13 cellular contexts compared by ENCODE assay signal in the genomic region with DNA sequence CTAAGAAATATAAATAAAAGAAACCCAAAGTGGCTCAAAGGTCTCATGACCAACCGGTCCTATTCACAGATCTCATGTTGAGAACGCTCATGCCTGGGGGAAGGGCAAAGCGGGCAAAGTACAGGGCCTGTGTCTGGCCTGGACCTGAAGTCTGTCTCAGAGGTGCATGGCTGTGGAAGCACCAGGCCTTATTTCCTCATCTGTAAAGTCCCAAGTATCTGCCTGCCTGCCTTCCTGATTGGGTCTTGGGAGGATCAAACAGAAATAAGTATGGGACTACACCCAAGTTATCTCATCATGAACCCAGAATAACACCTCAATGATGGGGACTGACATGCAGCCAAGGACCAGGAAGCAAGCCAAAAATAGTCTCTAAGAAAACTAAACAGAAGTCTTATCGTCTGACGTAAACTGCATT. TPM values are rescaled to one million over a fixed set of nuclear protein-coding genes. Genes with fewer than 3 reads are reported as not detected.
DNase-seq lines count a peak whose midpoint lies in the region; ATAC-seq and TF ChIP-seq lines count a peak whose summit lies in the region.
"Had no signal": no experiment of that assay in that cellular context is flagged by ENCODE, and none has a peak within 500 bp of the region (broad histone marks: within the 10 kb centered on the region; RNA-seq: fewer than 3 reads in every experiment).

No MANE protein-coding gene starts in this region.

- ATAC-seq in right lobe of liver (peak; percentile 88 to 97 (median 94)), HG03280 (IDR thresholded peaks at IDR 0.05; ENCODE audit: unreplicated experiment) (no peak)
- ATAC-seq in activated T-cell treated with anti-CD3 and anti-CD28 coated beads, Interleukin-2, amount 50 U/mL, for 72 hours (replicated peaks in 1 of 2): no peak
- ATAC-seq: foreskin keratinocyte, Panc1 had no signal

- no peaks in the 10 kb centered on the region for H3K9me3 ChIP-seq in right lobe of liver
- H3K9me3 ChIP-seq in stomach smooth muscle (ENCODE audit: control insufficient read depth in 2 of 2, low read length in 2 of 2): no peaks in the 10 kb centered on the region

- WGBS in right lobe of liver (ENCODE audit: insufficient coverage, low coverage, low lambda C conversion rate, missing lambda C conversion rate): 25% methylated on average over 5 of the region's 5 CpGs

- DNase-seq in LoVo (ENCODE audit: low spot score) (peak; percentile 81), chondrocyte (ENCODE audit: low spot score) (no peak), right lobe of liver (peak; percentile 62 to 86 (median 82)), activated gamma-delta T cell treated with Interleukin-2 at 50 U/mL for 16 hours (no peak)
- no peak for DNase-seq in activated T-cell treated with anti-CD3 and anti-CD28 coated beads, Interleukin-2, amount 50 U/mL, for 72 hours
- DNase-seq: activated CD8-positive, alpha-beta memory T cell treated with anti-CD3 and anti-CD28 coated beads, Interleukin-2, amount 50 U/mL, for 48 hours; DMS153; foreskin keratinocyte; NCI-H226; retina had no signal

- H3K4me3 ChIP-seq in right lobe of liver: no peak overlapping the region
- no peak overlapping the region for H3K4me3 ChIP-seq in stomach smooth muscle (ENCODE audit: low read length in 2 of 2)

- H3K36me3 ChIP-seq in right lobe of liver (no peaks in the 10 kb centered on the region), stomach smooth muscle (ENCODE audit: control insufficient read depth in 2 of 2, insufficient read depth in 2 of 2, low read length in 2 of 2) (peaks cover 3 to 26% of the 10 kb centered on the region in 2 donors)

- H3K4me3 Mint-ChIP-seq in chondrocyte (ENCODE audit: unreplicated experiment): no peak overlapping the region
- H3K4me3 Mint-ChIP-seq in activated T-cell treated with anti-CD3 and anti-CD28 coated beads, Interleukin-2, amount 50 U/mL, for 72 hours: no peak overlapping the region

- no peak for TF ChIP-seq POLR2A in right lobe of liver (IDR thresholded peaks at IDR 0.05)

- no peaks in the 10 kb centered on the region for H3K27me3 ChIP-seq in right lobe of liver
- no peaks in the 10 kb centered on the region for H3K27me3 ChIP-seq in stomach smooth muscle (ENCODE audit: control insufficient read depth in 1 of 2, insufficient read depth in 2 of 2, low read length in 2 of 2)
- H3K27me3 ChIP-seq: foreskin keratinocyte had no signal

- H3K27ac ChIP-seq in right lobe of liver (peak overlapping the region in 2 of 3 donors; percentile 7 to 48), stomach smooth muscle (ENCODE audit: low read length) (peak overlapping the region; percentile 33)
- H3K27ac ChIP-seq: foreskin keratinocyte had no signal

- intact Hi-C loops in right lobe of liver (cut with DNase I): no loop called here

- peaks cover 12% of the 10 kb centered on the region for H3K36me3 Mint-ChIP-seq in chondrocyte (ENCODE audit: low read depth)
- H3K36me3 Mint-ChIP-seq in activated T-cell treated with anti-CD3 and anti-CD28 coated beads, Interleukin-2, amount 50 U/mL, for 72 hours (ENCODE audit: insufficient read depth in 2 of 2): peaks cover 0 to 7% of the 10 kb centered on the region in 2 donors

- no peak for TF ChIP-seq CTCF in chondrocyte (IDR thresholded peaks at IDR 0.05)
- no peak for TF ChIP-seq CTCF in right lobe of liver (IDR thresholded peaks at IDR 0.05)

- no peak overlapping the region for H3K9ac ChIP-seq in stomach smooth muscle (ENCODE audit: low read length in 2 of 2)

- H3K9me3 Mint-ChIP-seq in chondrocyte (ENCODE audit: low read depth): no peaks in the 10 kb centered on the region
- no peaks in the 10 kb centered on the region for H3K9me3 Mint-ChIP-seq in activated T-cell treated with anti-CD3 and anti-CD28 coated beads, Interleukin-2, amount 50 U/mL, for 72 hours

- peaks cover 13% of the 10 kb centered on the region for H3K4me1 Mint-ChIP-seq in chondrocyte (ENCODE audit: low read depth)
- peaks cover 41% of the 10 kb centered on the region for H3K4me1 Mint-ChIP-seq in activated T-cell treated with anti-CD3 and anti-CD28 coated beads, Interleukin-2, amount 50 U/mL, for 72 hours (ENCODE audit: low read depth)

- H3K4me1 ChIP-seq in right lobe of liver (peaks cover 0 to 9% (median 5%) of the 10 kb centered on the region in 4 donors), stomach smooth muscle (ENCODE audit: control insufficient read depth, insufficient read depth, low read length) (peaks cover 76% of the 10 kb centered on the region)
- H3K4me1 ChIP-seq: foreskin keratinocyte had no signal

- no peaks in the 10 kb centered on the region for H3K27me3 Mint-ChIP-seq in chondrocyte (ENCODE audit: low read depth)
- H3K27me3 Mint-ChIP-seq in activated T-cell treated with anti-CD3 and anti-CD28 coated beads, Interleukin-2, amount 50 U/mL, for 72 hours (ENCODE audit: low read depth): no peaks in the 10 kb centered on the region

- H3K27ac Mint-ChIP-seq in chondrocyte (ENCODE audit: unreplicated experiment): peak overlapping the region; percentile 30
- no peak overlapping the region for H3K27ac Mint-ChIP-seq in activated T-cell treated with anti-CD3 and anti-CD28 coated beads, Interleukin-2, amount 50 U/mL, for 72 hours

RNA-seq across cellular contexts. Expression of a gene that starts 14.2 kb away (rescaled TPM):
- total RNA-seq in chondrocyte (3.3 to 6.1 TPM (median 3.7 TPM) in 3 replicates), right lobe of liver (1 to 10 TPM; 1.0 to 2.4 (median 2.0) TPM)
- total RNA-seq in activated T-cell treated with anti-CD3 and anti-CD28 coated beads, Interleukin-2, amount 50 U/mL, for 72 hours: 1 to 10 TPM; 5.9 to 6.9 TPM

Comparison
In these comparisons a context has a peak if more than half of its experiments do, and no peak if none do; other contexts are left out.
1. DNase-seq: peak in LoVo (single experiment) and right lobe of liver (3 of 3); none in chondrocyte (single experiment), activated T-cell treated with anti-CD3 and anti-CD28 coated beads, Interleukin-2, amount 50 U/mL, for 72 hours (0 of 2) and activated gamma-delta T cell treated with Interleukin-2 at 50 U/mL for 16 hours (single experiment).
2. ATAC-seq: peak in right lobe of liver (4 of 4); none in activated T-cell treated with anti-CD3 and anti-CD28 coated beads, Interleukin-2, amount 50 U/mL, for 72 hours (0 of 2) and HG03280 (single experiment).